In genomic region chr21:38538353-38538752, GRCh38 we compare ENCODE assay signal across 23 cellular contexts. TPM values are rescaled to one million over a fixed set of nuclear protein-coding genes. Genes with fewer than 3 reads are reported as not detected.
"Had no signal": no experiment of that assay in that cellular context is flagged by ENCODE, and none has a peak within 500 bp of the region (broad histone marks: within the 10 kb centered on the region; RNA-seq: fewer than 3 reads in every experiment).

No MANE protein-coding gene starts in this region.

- H3K36me3 ChIP-seq: heart left ventricle, left lung, lower lobe of right lung, pancreas, stomach, thyroid gland, upper lobe of right lung had no signal

- H3K27ac ChIP-seq: epithelial cell of prostate, heart left ventricle, left lung, lower lobe of right lung, pancreas, psoas muscle, stomach, thyroid gland, upper lobe of right lung had no signal

- H3K27me3 ChIP-seq: heart left ventricle, left lung, stomach, thyroid gland, upper lobe of right lung had no signal

- H3K4me1 ChIP-seq: heart left ventricle, left lung, lower lobe of right lung, pancreas, psoas muscle, stomach, thyroid gland, upper lobe of right lung had no signal

- H3K9me3 ChIP-seq: heart left ventricle, left lung, lower lobe of right lung, pancreas, psoas muscle, stomach, thyroid gland, upper lobe of right lung had no signal

- ATAC-seq: activated CD4-positive, alpha-beta T cell treated with anti-CD3 and anti-CD28 coated beads for 36 hours; activated T-cell treated with anti-CD3 and anti-CD28 coated beads, Interleukin-2, amount 50 U/mL, for 72 hours; heart left ventricle; left lung; lower lobe of right lung; psoas muscle; stimulated activated naive B cell treated with anti-CD40 and anti-IgM and Interleukin-4, amounts not matched to agents 10 μg/mL and 1 μg/mL and 100 μg/mL, for 72 hours; upper lobe of right lung had no signal

- DNase-seq: activated CD4-positive, alpha-beta T cell treated with anti-CD3 and anti-CD28 coated beads for 36 hours; activated CD4-positive, alpha-beta T cell treated with anti-CD3 and anti-CD28 coated beads, Interleukin-2, amount 50 U/mL, for 4 hours; activated CD4-positive, CD25-positive, alpha-beta regulatory T cell; activated naive CD4-positive, alpha-beta T cell; activated T-cell treated with anti-CD3 and anti-CD28 coated beads for 4 hours; activated T-cell treated with anti-CD3 and anti-CD28 coated beads, Interleukin-2, amount 50 U/mL, for 72 hours; anterior cingulate cortex; caudate nucleus; endodermal cell; heart left ventricle; left lung; lower lobe of right lung; nephron progenitor cell; pancreas; psoas muscle; stimulated activated CD4-positive, alpha-beta T cell treated with anti-CD3 and anti-CD28 coated beads, Interleukin-15, amount 100 ng/mL, for 24 hours; stimulated activated CD4-positive, alpha-beta T cell treated with anti-CD3 and anti-CD28 coated beads, Interleukin-2, amount 100 ng/mL, for 24 hours; stimulated activated naive B cell treated with anti-CD40 and anti-IgM and Interleukin-4, amounts not matched to agents 10 μg/mL and 1 μg/mL and 100 μg/mL, for 72 hours; stomach; thyroid gland; upper lobe of right lung had no signal

- H3K4me3 ChIP-seq: heart left ventricle, left lung, lower lobe of right lung, pancreas, psoas muscle, stomach, thyroid gland, upper lobe of right lung had no signal

RNA-seq across cellular contexts. Expression of gene ERG, which starts 40.1 kb away (rescaled TPM):
- total RNA-seq: endodermal cell; T-helper 1 cell treated with Interleukin-12 subunit alpha and Interleukin-12 subunit beta and Interleukin-4 antibody, amounts not matched to agents 30 ng/mL and 1 ng/mL, for 36 hours had no signal
